1 cellular context compared by ENCODE assay signal in genomic region chr12:131840643-131841416, GRCh38.
A peak's percentile ranks its signal among the peaks of the same experiment; 100 is the strongest.
TF ChIP-seq lines count a peak whose summit lies in the region.

No MANE protein-coding gene starts in this region.

TF ChIP-seq in HepG2, 621 proteins besides CTCF, POLR2A, EP300 and RAD21 (continued from another document and continues in another):
- TF ChIP-seq ZNF142 (CRISPR knock-in tag; IDR thresholded peaks at IDR 0.05) (peak; percentile 46; the same call in 1 of the 2 replicates), ZBTB39 (CRISPR knock-in tag; IDR thresholded peaks at IDR 0.05) (no peak), ARHGAP35 (CRISPR knock-in tag; IDR thresholded peaks at IDR 0.05; ENCODE audit: borderline replicate concordance) (0 out of 2 replicates have a peak, but pooled peaks have one; percentile 45), ZMAT3 (CRISPR knock-in tag; conservative IDR thresholded peaks at IDR 0.05) (no peak; the same call in 1 of the 2 replicates), KAT7 (CRISPR knock-in tag; IDR thresholded peaks at IDR 0.05; ENCODE audit: borderline replicate concordance) (no peak), TIGD3 (CRISPR knock-in tag; IDR thresholded peaks at IDR 0.05; ENCODE audit: borderline replicate concordance) (0 out of 2 replicates have a peak, but pooled peaks have one; percentile 23), IKZF1 (IDR thresholded peaks at IDR 0.05) (no peak), ZNF12 (CRISPR knock-in tag; IDR thresholded peaks at IDR 0.05) (no peak; the same call in 1 of the 2 replicates), RARA (CRISPR knock-in tag; IDR thresholded peaks at IDR 0.05) (peak; percentile 54; the same call in 1 of the 2 replicates), JUN (CRISPR knock-in tag; IDR thresholded peaks at IDR 0.05) (peak; percentile 34; the same call in 1 of the 2 replicates), SOX5 (CRISPR knock-in tag; IDR thresholded peaks at IDR 0.05; ENCODE audit: borderline replicate concordance) (peak; percentile 47; the same call in 1 of the 2 replicates), ZNF143 (CRISPR knock-in tag; IDR thresholded peaks at IDR 0.05) (no peak), ZSCAN25 (CRISPR knock-in tag; IDR thresholded peaks at IDR 0.05) (peak; percentile 31; the same call in 1 of the 2 replicates), ARID5B (CRISPR knock-in tag; IDR thresholded peaks at IDR 0.05) (peak; percentile 53; the same call in 1 of the 2 replicates), CHD4 (IDR thresholded peaks at IDR 0.05; ENCODE audit: borderline replicate concordance, low read length) (no peak), NFAT5 (CRISPR knock-in tag; IDR thresholded peaks at IDR 0.05) (0 out of 2 replicates have a peak, but pooled peaks have one; percentile 32), NONO (IDR thresholded peaks at IDR 0.05) (no peak), NONO (CRISPR knock-in tag; conservative IDR thresholded peaks at IDR 0.05) (peak; percentile 48; the same call in 1 of the 2 replicates), ZNF672 (CRISPR knock-in tag; IDR thresholded peaks at IDR 0.05) (no peak), ATF4 (CRISPR knock-in tag; IDR thresholded peaks at IDR 0.05) (peak in 1 of 2 experiments; percentile 53; a peak in 1 of 4 replicates), FIP1L1 (IDR thresholded peaks at IDR 0.05; ENCODE audit: borderline replicate concordance, insufficient read depth, low read depth, low read length) (no peak), ZNF766 (CRISPR knock-in tag; IDR thresholded peaks at IDR 0.05; ENCODE audit: borderline replicate concordance) (peak; percentile 82; the same call in 1 of the 2 replicates), ZZZ3 (CRISPR knock-in tag; IDR thresholded peaks at IDR 0.05; ENCODE audit: borderline replicate concordance) (0 out of 2 replicates have a peak, but pooled peaks have one; percentile 34), SAP130 (CRISPR knock-in tag; IDR thresholded peaks at IDR 0.05; ENCODE audit: low read depth) (peak; percentile 44; the same call in 1 of the 2 replicates), NCOA2 (CRISPR knock-in tag; IDR thresholded peaks at IDR 0.05) (0 out of 2 replicates have a peak, but pooled peaks have one; percentile 30), SPEN (CRISPR knock-in tag; IDR thresholded peaks at IDR 0.05; ENCODE audit: low read depth) (peak; percentile 70), IKZF5 (CRISPR knock-in tag; IDR thresholded peaks at IDR 0.05) (0 out of 2 replicates have a peak, but pooled peaks have one; percentile 54), THAP11 (CRISPR knock-in tag; IDR thresholded peaks at IDR 0.05) (peak; percentile 33; the same call in 1 of the 2 replicates), ZNF275 (CRISPR knock-in tag; IDR thresholded peaks at IDR 0.05; ENCODE audit: borderline replicate concordance) (no peak), FOXP1 (IDR thresholded peaks at IDR 0.05) (no peak), FOXP1 (CRISPR knock-in tag; IDR thresholded peaks at IDR 0.05) (no peak), TCF7L2 (IDR thresholded peaks at IDR 0.05; ENCODE audit: low read depth, low read length) (no peak), NRL (CRISPR knock-in tag; IDR thresholded peaks at IDR 0.05; ENCODE audit: borderline replicate concordance) (peak; percentile 35; the same call in 1 of the 2 replicates)
